Comparison of ENCODE assay signal across 12 cellular contexts in genomic region chr11:14625804-14626203, GRCh38.
DNase-seq lines count a peak whose midpoint lies in the region; ATAC-seq and TF ChIP-seq lines count a peak whose summit lies in the region.
"Had no signal": no experiment of that assay in that cellular context is flagged by ENCODE, and none has a peak within 500 bp of the region (broad histone marks: within the 10 kb centered on the region; RNA-seq: fewer than 3 reads in every experiment).

No MANE protein-coding gene starts in this region.

- TF ChIP-seq CTCF in DOHH2 (IDR thresholded peaks at IDR 0.05; ENCODE audit: low read depth, low read length, poor library complexity, severe bottlenecking) (no peak), WERI-Rb-1 (IDR thresholded peaks at IDR 0.05; ENCODE audit: low read depth, low read length) (no peak)

- H3K4me2 ChIP-seq in DOHH2 (ENCODE audit: low read length): peak overlapping the region; percentile 63
- H3K4me2 ChIP-seq: GM23338 had no signal

- H3K4me3 ChIP-seq in DOHH2 (ENCODE audit: low read length) (peak overlapping the region; percentile 46), muscle layer of duodenum (ENCODE audit: low read depth in 1 of 2, low read length in 2 of 2) (peak overlapping the region in 1 of 2 donors; percentile 13), WERI-Rb-1 (ENCODE audit: low read depth, low read length) (no peak overlapping the region)
- H3K4me3 ChIP-seq: GM23338 had no signal

- no peaks in the 10 kb centered on the region for H3F3A ChIP-seq in DOHH2 (ENCODE audit: control insufficient read depth, insufficient read depth)

- H3K9me3 ChIP-seq in DOHH2 (ENCODE audit: control insufficient read depth, insufficient read depth, low read length) (no peaks in the 10 kb centered on the region; the same call in 1 of the 2 replicates), muscle layer of duodenum (ENCODE audit: control insufficient read depth in 1 of 2, low read length in 2 of 2) (no peaks in the 10 kb centered on the region), WERI-Rb-1 (ENCODE audit: severe bottlenecking) (no peaks in the 10 kb centered on the region)

- no peaks in the 10 kb centered on the region for H3K36me3 ChIP-seq in DOHH2 (ENCODE audit: control insufficient read depth, low read length)
- no peaks in the 10 kb centered on the region for H3K36me3 ChIP-seq in muscle layer of duodenum (ENCODE audit: control insufficient read depth in 1 of 2, insufficient read depth in 2 of 2, low read length in 2 of 2)
- no peaks in the 10 kb centered on the region for H3K36me3 ChIP-seq in WERI-Rb-1

- DNase-seq in SKM-1 treated with dmso at 0.1 percent for 144 hours (lab: John Stamatoyannopoulos, UW; ENCODE audit: unreplicated experiment) (peak; percentile 55), WERI-Rb-1 (no peak), NCI-H1694 (lab: John Stamatoyannopoulos, UW) (no peak)
- DNase-seq: NCI-H510A; stimulated activated CD4-positive, alpha-beta T cell treated with anti-CD3 and anti-CD28 coated beads, Interleukin-4, amount 100 ng/mL, for 1 hour had no signal

- peaks cover 24% of the 10 kb centered on the region for H3K4me1 ChIP-seq in DOHH2 (ENCODE audit: control insufficient read depth, low read length)
- H3K4me1 ChIP-seq in muscle layer of duodenum (ENCODE audit: control insufficient read depth in 1 of 2, insufficient read depth in 2 of 2, low read length in 2 of 2): no peaks in the 10 kb centered on the region

- no peaks in the 10 kb centered on the region for H3K9me2 ChIP-seq in DOHH2 (replicated peaks; ENCODE audit: control insufficient read depth, low read length)

- ATAC-seq in HG02938 (IDR thresholded peaks at IDR 0.05; ENCODE audit: unreplicated experiment): peak; percentile 59
- no peak for ATAC-seq in HG03571 (IDR thresholded peaks at IDR 0.05; ENCODE audit: unreplicated experiment)
- ATAC-seq in HG02623 (IDR thresholded peaks at IDR 0.05; ENCODE audit: unreplicated experiment): no peak
- ATAC-seq: activated T-helper 17 cell treated with anti-CD3 and anti-CD28 coated beads, Interleukin-2, amount 50 U/mL, for 72 hours; GM23338 had no signal

- H4K20me1 ChIP-seq in DOHH2 (ENCODE audit: control insufficient read depth, insufficient read depth, low read depth, low read length): no peaks in the 10 kb centered on the region

- no peaks in the 10 kb centered on the region for H3K79me2 ChIP-seq in DOHH2 (ENCODE audit: control insufficient read depth, low read length)

- H3K27ac ChIP-seq in DOHH2 (ENCODE audit: low read depth, low read length) (peak overlapping the region; percentile 31), muscle layer of duodenum (ENCODE audit: low read length) (peak overlapping the region; percentile 2), WERI-Rb-1 (no peak overlapping the region)

- H3K27me3 ChIP-seq in DOHH2 (ENCODE audit: control insufficient read depth, low read length) (no peaks in the 10 kb centered on the region), muscle layer of duodenum (ENCODE audit: low read depth, low read length) (no peaks in the 10 kb centered on the region), WERI-Rb-1 (ENCODE audit: insufficient read depth, low read depth, severe bottlenecking) (no peaks in the 10 kb centered on the region)
